6 cellular contexts compared by ENCODE assay signal in the genomic region with DNA sequence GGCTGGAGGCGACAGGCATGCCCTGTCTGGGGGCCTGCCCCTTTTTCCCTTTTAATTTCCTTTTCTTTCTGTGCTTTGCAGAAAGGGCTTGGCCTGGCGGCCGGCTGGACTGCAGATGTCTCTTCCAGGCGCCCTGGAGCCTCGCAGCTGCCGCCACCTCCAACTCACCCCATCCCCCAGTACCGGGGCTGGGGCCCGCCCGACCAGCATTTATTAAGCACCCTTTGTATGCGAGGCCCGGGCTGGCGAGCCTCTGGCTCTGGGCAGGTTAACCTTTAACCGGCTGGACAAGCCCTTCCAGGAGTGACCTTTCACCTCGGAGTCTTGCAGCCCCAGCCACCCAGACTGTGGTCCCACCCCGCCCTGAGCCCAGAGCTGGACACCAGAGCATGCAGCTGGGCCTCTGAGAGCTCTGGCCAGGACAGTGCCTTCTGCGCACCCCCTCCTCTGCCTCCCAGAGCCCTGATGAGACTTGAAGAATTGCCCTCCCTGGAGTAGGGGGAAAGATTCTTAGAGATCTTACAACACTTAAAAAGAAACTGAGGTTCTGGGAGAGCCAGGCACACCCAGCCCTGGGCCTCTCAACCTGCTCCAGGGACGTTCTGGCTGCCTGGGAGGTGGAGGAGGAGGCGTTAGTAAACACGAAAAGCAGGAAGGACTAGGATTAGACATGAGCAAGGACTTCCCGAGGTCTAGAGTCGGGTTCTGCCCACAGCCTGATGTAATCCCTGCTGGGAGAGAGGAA.
DNase-seq lines count a peak whose midpoint lies in the region; ATAC-seq and TF ChIP-seq lines count a peak whose summit lies in the region.

No MANE protein-coding gene starts in this region.

- no peaks in the 10 kb centered on the region for H3K36me3 ChIP-seq in SK-N-MC (ENCODE audit: insufficient read depth, low read length)

- H3K9me3 ChIP-seq in SK-N-MC (ENCODE audit: low read depth, low read length), result no peaks in the 10 kb centered on the region
- H3K9me3 ChIP-seq in iPS-18c (ENCODE audit: control insufficient read depth, insufficient read depth, low read length), result no peaks in the 10 kb centered on the region

- no peak for ATAC-seq in HG03025 (IDR thresholded peaks at IDR 0.05; ENCODE audit: low FRiP score, unreplicated experiment)

- H3K9ac ChIP-seq in SK-N-MC (ENCODE audit: insufficient read length), result peak overlapping the region; percentile 71

- no peak for DNase-seq in GM12865 (ENCODE audit: low read depth)
- DNase-seq in SK-N-MC (ENCODE audit: low read depth, low spot score), result no peak
- no peak for DNase-seq in pons (ENCODE audit: low spot score)
- no peak for DNase-seq in stimulated activated CD4-positive, alpha-beta T cell treated with anti-CD3 and anti-CD28 coated beads, Interleukin-12 subunit alpha, Interleukin-12 subunit beta, amount 100 ng/mL, for 4 hours

- no peak overlapping the region for H3K27ac ChIP-seq in SK-N-MC

- no peak for TF ChIP-seq CTCF in GM12865 (IDR thresholded peaks at IDR 0.05; ENCODE audit: insufficient read depth, low read depth, low read length, missing control alignments)

- H3K4me3 ChIP-seq in GM12865 (ENCODE audit: low read depth, low read length) (peak overlapping the region; percentile 70), SK-N-MC (peak overlapping the region; percentile 81), iPS-18c (ENCODE audit: insufficient read depth, low read depth, low read length) (peak overlapping the region; percentile 63)
